In the genomic region with DNA sequence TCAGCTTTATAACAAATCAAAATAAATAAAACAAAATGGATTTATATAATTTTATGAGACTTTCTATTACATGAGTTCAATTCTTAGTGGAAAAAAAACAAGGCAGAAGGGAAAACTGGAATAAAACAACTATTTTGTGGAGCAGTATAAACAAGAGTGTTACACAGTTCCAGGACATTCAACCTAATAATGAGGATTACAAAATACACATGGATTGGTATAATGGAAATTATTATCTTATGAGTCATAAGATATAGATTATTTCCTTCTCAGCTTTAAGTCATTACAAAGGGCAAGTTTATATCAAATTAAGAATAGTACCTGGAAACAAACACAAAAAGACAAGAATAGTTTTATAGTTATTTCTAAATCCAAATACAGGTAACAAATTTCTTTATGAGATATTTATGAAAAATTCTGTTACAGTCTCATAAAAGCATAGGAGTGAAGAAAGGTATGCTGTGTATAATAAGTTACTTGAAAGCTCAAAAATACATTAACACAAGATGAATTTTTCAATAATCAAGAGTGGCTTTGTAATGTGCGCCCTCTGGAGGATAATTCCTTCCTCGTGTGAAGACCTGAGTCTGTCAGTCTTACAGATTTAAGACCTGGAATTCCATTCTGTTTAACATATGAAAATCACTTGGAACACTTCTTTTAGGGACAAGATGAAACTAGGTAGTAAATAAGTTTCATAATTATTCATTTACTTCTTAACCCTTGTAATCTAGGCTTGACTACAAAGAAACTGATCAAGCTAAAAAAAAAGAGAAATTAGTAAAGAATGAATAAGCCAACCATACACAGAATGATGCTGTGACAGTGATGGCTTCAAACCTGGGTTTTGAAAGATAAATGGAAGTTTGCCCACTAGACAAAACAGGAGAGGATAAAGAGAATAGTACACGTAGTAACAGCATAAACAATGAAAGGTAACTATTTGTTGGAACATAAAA, we compare ENCODE assay signal across 8 cellular contexts. TPM values are rescaled to one million over a fixed set of nuclear protein-coding genes. Genes with fewer than 3 reads are reported as not detected.
DNase-seq lines count a peak whose midpoint lies in the region; ATAC-seq, FAIRE-seq and TF ChIP-seq lines count a peak whose summit lies in the region.

No MANE protein-coding gene starts in this region.

- H3K27me3 ChIP-seq in pancreas = no peaks in the 10 kb centered on the region
- H3K27me3 ChIP-seq in effector memory CD4-positive, alpha-beta T cell (replicated peaks; ENCODE audit: control insufficient read depth, insufficient read depth, low read length, poor library complexity, severe bottlenecking) = no peaks in the 10 kb centered on the region

- TF ChIP-seq CTCF in LNCaP clone FGC (IDR thresholded peaks at IDR 0.05; ENCODE audit: control insufficient read depth, extremely low read depth, insufficient read depth) = peak; percentile 77
- TF ChIP-seq CTCF in activated B cell treated with CpG ODN at 0.5 μM for 24 hours (IDR thresholded peaks at IDR 0.05) = no peak
- peak; percentile 68 for TF ChIP-seq CTCF in fibroblast of the aortic adventitia (IDR thresholded peaks at IDR 0.05; ENCODE audit: insufficient read depth, low read length)
- TF ChIP-seq CTCF in pancreas (IDR thresholded peaks at IDR 0.05) = peak in 2 of 4 donors; percentile 35 to 47

- peak; percentile 67 for FAIRE-seq in pancreas (lab: Jason Lieb, UNC)

- intact Hi-C loops in activated B cell treated with CpG ODN at 0.5 μM for 24 hours (cut with micrococcal nuclease) (loop anchor here (1.0 to 5.0 kb wide), 5 partner anchors 17 to 999 kb away; a partner anchor contains a TSS), pancreas (cut with DNase I) (no loop called here)

- H3K27me3 Mint-ChIP-seq in activated B cell treated with CpG ODN at 0.5 μM for 24 hours = no peaks in the 10 kb centered on the region

- H3K36me3 Mint-ChIP-seq in activated B cell treated with CpG ODN at 0.5 μM for 24 hours (ENCODE audit: low read depth) = peaks cover 49% of the 10 kb centered on the region

- H3K4me1 ChIP-seq in pancreas = peaks cover 0 to 3% (median 0%) of the 10 kb centered on the region in 3 donors
- no peaks in the 10 kb centered on the region for H3K4me1 ChIP-seq in effector memory CD4-positive, alpha-beta T cell (ENCODE audit: control insufficient read depth, insufficient read depth, low read length, poor library complexity, severe bottlenecking)

- H3K27ac ChIP-seq in pancreas = no peak overlapping the region
- no peak overlapping the region for H3K27ac ChIP-seq in effector memory CD4-positive, alpha-beta T cell (ENCODE audit: insufficient read depth, low read length, poor library complexity, severe bottlenecking)

- peaks cover 40% of the 10 kb centered on the region for H3K4me1 Mint-ChIP-seq in activated B cell treated with CpG ODN at 0.5 μM for 24 hours

- DNase-seq in activated gamma-delta T cell treated with Interleukin-2 at 50 U/mL for 16 hours (peak; percentile 10), activated gamma-delta T cell (lab: John Stamatoyannopoulos, UW) (no peak), LNCaP clone FGC (ENCODE audit: low read depth) (peak; percentile 51), activated B cell treated with CpG ODN at 0.5 μM for 24 hours (no peak), fibroblast of the aortic adventitia (ENCODE audit: low read depth) (peak; percentile 80), pancreas (peak in 2 of 6 donors; percentile 8 to 23)
- no peak for DNase-seq in effector memory CD4-positive, alpha-beta T cell

- WGBS in pancreas, 2 donors = 14 to 24% methylated on average over 3 of the region's 3 CpGs

- H3K4me3 Mint-ChIP-seq in activated B cell treated with CpG ODN at 0.5 μM for 24 hours = no peak overlapping the region

- POLR2A ChIA-PET in activated B cell treated with CpG ODN at 0.5 μM for 24 hours (lab: Charles Lee) = interaction anchor here (2.0 kb wide), 1 partner anchor 10 kb away, joined by 6 read pairs; a partner anchor contains a TSS

- H3K9me3 Mint-ChIP-seq in activated B cell treated with CpG ODN at 0.5 μM for 24 hours = no peaks in the 10 kb centered on the region

- H3K4me3 ChIP-seq in LNCaP clone FGC (ENCODE audit: low read depth, low read length) (no peak overlapping the region), fibroblast of the aortic adventitia (ENCODE audit: low read depth, low read length) (no peak overlapping the region), pancreas (no peak overlapping the region)
- no peak overlapping the region for H3K4me3 ChIP-seq in effector memory CD4-positive, alpha-beta T cell (ENCODE audit: insufficient read depth, low read depth, low read length, poor library complexity, severe bottlenecking)

- peak overlapping the region; percentile 3 for H3K27ac Mint-ChIP-seq in activated B cell treated with CpG ODN at 0.5 μM for 24 hours

- ATAC-seq in activated B cell treated with CpG ODN at 0.5 μM for 24 hours (ENCODE audit: low read depth) (no peak), pancreas (peak; percentile 60 to 80 (median 68)), GM19351 (IDR thresholded peaks at IDR 0.05; ENCODE audit: unreplicated experiment) (no peak)

- no peaks in the 10 kb centered on the region for H3K9me3 ChIP-seq in pancreas
- no peaks in the 10 kb centered on the region for H3K9me3 ChIP-seq in effector memory CD4-positive, alpha-beta T cell (ENCODE audit: control insufficient read depth, low read length)

- peaks cover 0 to 16% (median 9%) of the 10 kb centered on the region in 3 donors for H3K36me3 ChIP-seq in pancreas
- H3K36me3 ChIP-seq in effector memory CD4-positive, alpha-beta T cell (ENCODE audit: control insufficient read depth, insufficient read depth, low read length) = peaks cover 29% of the 10 kb centered on the region

- CTCF ChIA-PET in activated B cell treated with CpG ODN at 0.5 μM for 24 hours (lab: Charles Lee) = interaction anchor here (0.6 to 3.9 kb wide), 16 partner anchors 9 to 787 kb away, joined by 3 to 29 read pairs (median 4); a partner anchor contains a TSS

RNA-seq across cellular contexts. Expression of a gene that starts 9.5 kb away (rescaled TPM):
- total RNA-seq in activated B cell treated with CpG ODN at 0.5 μM for 24 hours = 53.1 and 54.4 TPM in 2 replicates
- total RNA-seq in fibroblast of the aortic adventitia (ENCODE audit: low replicate concordance) = 116 and 176 TPM in 2 replicates
- 10 to 100 TPM; 34.7 to 56.3 (median 43.3) TPM for total RNA-seq in pancreas
- polyA plus RNA-seq in pancreas = 10 to 100 TPM; 22.6 to 26.5 TPM

RNA-seq across cellular contexts. Expression of a gene that starts 24.1 kb away (rescaled TPM):
- total RNA-seq in activated B cell treated with CpG ODN at 0.5 μM for 24 hours (16.6 and 18.4 TPM in 2 replicates), fibroblast of the aortic adventitia (ENCODE audit: low replicate concordance) (30.9 and 50.5 TPM in 2 replicates), pancreas (10 to 100 TPM; 15.8 to 28.0 (median 18.9) TPM)
- 10 to 100 TPM in 1 of 2 donors, 1 to 10 TPM in 1; 9.3 to 11.8 TPM for polyA plus RNA-seq in pancreas

Comparison
In these comparisons a context has a peak if more than half of its experiments do, and no peak if none do; other contexts are left out.
1. DNase-seq: peak in activated gamma-delta T cell treated with Interleukin-2 at 50 U/mL for 16 hours (single experiment), LNCaP clone FGC (single experiment) and fibroblast of the aortic adventitia (single experiment); none in activated gamma-delta T cell (single experiment), activated B cell treated with CpG ODN at 0.5 μM for 24 hours (single experiment) and effector memory CD4-positive, alpha-beta T cell (0 of 3).
2. ATAC-seq: peak in pancreas (4 of 4); none in activated B cell treated with CpG ODN at 0.5 μM for 24 hours (single experiment) and GM19351 (single experiment).